In the genomic region with DNA sequence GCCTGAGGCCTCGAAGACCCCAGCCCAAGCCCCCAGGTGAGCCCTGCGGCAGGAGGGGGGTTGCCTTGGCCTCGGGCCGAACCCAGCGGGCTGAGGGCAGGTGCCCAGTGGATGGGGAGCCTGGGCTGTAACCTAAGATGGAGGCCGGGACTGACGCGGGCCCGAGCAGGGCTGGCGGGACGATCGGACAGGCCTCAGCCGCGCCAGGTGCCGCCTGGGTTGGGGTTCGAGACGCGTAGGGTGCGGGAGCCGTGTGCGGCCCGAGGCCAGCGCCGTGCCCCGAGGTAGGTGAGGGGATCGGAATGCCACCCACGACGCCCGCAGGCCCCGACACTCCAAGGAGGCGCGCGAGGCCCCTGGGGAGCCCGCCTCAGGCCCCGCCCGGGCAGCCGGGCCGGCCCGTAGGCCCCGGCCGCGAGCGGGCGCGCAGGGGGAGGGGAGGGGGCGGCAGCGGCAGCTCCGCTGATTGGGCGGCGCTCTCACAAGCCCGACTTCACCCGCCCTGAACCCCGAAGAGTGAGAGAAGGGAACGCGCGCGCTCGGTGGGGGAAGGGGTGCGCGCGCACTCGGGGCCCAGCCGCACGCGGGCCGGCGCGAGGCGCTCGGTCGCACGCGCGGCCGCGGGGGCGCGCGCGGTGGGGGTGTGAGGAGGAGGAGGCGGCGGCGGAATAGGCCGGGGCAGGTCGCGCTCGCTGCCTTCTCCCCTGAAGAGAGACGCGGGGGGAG, we compare ENCODE assay signal across 2 cellular contexts.
A peak's percentile ranks its signal among the peaks of the same experiment; 100 is the strongest.
TF ChIP-seq lines count a peak whose summit lies in the region.

A gene with protein sequence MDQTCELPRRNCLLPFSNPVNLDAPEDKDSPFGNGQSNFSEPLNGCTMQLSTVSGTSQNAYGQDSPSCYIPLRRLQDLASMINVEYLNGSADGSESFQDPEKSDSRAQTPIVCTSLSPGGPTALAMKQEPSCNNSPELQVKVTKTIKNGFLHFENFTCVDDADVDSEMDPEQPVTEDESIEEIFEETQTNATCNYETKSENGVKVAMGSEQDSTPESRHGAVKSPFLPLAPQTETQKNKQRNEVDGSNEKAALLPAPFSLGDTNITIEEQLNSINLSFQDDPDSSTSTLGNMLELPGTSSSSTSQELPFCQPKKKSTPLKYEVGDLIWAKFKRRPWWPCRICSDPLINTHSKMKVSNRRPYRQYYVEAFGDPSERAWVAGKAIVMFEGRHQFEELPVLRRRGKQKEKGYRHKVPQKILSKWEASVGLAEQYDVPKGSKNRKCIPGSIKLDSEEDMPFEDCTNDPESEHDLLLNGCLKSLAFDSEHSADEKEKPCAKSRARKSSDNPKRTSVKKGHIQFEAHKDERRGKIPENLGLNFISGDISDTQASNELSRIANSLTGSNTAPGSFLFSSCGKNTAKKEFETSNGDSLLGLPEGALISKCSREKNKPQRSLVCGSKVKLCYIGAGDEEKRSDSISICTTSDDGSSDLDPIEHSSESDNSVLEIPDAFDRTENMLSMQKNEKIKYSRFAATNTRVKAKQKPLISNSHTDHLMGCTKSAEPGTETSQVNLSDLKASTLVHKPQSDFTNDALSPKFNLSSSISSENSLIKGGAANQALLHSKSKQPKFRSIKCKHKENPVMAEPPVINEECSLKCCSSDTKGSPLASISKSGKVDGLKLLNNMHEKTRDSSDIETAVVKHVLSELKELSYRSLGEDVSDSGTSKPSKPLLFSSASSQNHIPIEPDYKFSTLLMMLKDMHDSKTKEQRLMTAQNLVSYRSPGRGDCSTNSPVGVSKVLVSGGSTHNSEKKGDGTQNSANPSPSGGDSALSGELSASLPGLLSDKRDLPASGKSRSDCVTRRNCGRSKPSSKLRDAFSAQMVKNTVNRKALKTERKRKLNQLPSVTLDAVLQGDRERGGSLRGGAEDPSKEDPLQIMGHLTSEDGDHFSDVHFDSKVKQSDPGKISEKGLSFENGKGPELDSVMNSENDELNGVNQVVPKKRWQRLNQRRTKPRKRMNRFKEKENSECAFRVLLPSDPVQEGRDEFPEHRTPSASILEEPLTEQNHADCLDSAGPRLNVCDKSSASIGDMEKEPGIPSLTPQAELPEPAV (N-terminal part only) (plus strand): TSS at position 655 of the 726 bp plus-strand sequence. CDS start 1,331 bp downstream, outside the sequence.

TF ChIP-seq in HEK293, 187 proteins besides CTCF, POLR2A, EP300 and RAD21 (continued from another document):
- TF ChIP-seq, protein P1, sequence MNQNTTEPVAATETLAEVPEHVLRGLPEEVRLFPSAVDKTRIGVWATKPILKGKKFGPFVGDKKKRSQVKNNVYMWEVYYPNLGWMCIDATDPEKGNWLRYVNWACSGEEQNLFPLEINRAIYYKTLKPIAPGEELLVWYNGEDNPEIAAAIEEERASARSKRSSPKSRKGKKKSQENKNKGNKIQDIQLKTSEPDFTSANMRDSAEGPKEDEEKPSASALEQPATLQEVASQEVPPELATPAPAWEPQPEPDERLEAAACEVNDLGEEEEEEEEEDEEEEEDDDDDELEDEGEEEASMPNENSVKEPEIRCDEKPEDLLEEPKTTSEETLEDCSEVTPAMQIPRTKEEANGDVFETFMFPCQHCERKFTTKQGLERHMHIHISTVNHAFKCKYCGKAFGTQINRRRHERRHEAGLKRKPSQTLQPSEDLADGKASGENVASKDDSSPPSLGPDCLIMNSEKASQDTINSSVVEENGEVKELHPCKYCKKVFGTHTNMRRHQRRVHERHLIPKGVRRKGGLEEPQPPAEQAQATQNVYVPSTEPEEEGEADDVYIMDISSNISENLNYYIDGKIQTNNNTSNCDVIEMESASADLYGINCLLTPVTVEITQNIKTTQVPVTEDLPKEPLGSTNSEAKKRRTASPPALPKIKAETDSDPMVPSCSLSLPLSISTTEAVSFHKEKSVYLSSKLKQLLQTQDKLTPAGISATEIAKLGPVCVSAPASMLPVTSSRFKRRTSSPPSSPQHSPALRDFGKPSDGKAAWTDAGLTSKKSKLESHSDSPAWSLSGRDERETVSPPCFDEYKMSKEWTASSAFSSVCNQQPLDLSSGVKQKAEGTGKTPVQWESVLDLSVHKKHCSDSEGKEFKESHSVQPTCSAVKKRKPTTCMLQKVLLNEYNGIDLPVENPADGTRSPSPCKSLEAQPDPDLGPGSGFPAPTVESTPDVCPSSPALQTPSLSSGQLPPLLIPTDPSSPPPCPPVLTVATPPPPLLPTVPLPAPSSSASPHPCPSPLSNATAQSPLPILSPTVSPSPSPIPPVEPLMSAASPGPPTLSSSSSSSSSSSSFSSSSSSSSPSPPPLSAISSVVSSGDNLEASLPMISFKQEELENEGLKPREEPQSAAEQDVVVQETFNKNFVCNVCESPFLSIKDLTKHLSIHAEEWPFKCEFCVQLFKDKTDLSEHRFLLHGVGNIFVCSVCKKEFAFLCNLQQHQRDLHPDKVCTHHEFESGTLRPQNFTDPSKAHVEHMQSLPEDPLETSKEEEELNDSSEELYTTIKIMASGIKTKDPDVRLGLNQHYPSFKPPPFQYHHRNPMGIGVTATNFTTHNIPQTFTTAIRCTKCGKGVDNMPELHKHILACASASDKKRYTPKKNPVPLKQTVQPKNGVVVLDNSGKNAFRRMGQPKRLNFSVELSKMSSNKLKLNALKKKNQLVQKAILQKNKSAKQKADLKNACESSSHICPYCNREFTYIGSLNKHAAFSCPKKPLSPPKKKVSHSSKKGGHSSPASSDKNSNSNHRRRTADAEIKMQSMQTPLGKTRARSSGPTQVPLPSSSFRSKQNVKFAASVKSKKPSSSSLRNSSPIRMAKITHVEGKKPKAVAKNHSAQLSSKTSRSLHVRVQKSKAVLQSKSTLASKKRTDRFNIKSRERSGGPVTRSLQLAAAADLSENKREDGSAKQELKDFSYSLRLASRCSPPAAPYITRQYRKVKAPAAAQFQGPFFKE (tag by site-specific recombination; IDR thresholded peaks at IDR 0.05; ENCODE audit: borderline replicate concordance), result no peak
- TF ChIP-seq KLF8 (tag by site-specific recombination; IDR thresholded peaks at IDR 0.05), result no peak
TF ChIP-seq in HEK293: peak in this region for 9.

TF ChIP-seq in WTC11, 78 proteins besides CTCF, POLR2A, EP300 and RAD21 (continued from another document and continues in another):
- TF ChIP-seq, protein P2, sequence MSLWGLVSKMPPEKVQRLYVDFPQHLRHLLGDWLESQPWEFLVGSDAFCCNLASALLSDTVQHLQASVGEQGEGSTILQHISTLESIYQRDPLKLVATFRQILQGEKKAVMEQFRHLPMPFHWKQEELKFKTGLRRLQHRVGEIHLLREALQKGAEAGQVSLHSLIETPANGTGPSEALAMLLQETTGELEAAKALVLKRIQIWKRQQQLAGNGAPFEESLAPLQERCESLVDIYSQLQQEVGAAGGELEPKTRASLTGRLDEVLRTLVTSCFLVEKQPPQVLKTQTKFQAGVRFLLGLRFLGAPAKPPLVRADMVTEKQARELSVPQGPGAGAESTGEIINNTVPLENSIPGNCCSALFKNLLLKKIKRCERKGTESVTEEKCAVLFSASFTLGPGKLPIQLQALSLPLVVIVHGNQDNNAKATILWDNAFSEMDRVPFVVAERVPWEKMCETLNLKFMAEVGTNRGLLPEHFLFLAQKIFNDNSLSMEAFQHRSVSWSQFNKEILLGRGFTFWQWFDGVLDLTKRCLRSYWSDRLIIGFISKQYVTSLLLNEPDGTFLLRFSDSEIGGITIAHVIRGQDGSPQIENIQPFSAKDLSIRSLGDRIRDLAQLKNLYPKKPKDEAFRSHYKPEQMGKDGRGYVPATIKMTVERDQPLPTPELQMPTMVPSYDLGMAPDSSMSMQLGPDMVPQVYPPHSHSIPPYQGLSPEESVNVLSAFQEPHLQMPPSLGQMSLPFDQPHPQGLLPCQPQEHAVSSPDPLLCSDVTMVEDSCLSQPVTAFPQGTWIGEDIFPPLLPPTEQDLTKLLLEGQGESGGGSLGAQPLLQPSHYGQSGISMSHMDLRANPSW (CRISPR knock-in tag; conservative IDR thresholded peaks at IDR 0.05; ENCODE audit: low read depth), result 0 out of 2 replicates have a peak, but pooled peaks have one; percentile 15
- no peak for TF ChIP-seq NR2C2 (CRISPR knock-in tag; IDR thresholded peaks at IDR 0.05)
- no peak for TF ChIP-seq GRHL2 (CRISPR knock-in tag; IDR thresholded peaks at IDR 0.05; ENCODE audit: insufficient replicate concordance, severe bottlenecking)
- no peak for TF ChIP-seq RELA (CRISPR knock-in tag; IDR thresholded peaks at IDR 0.05; ENCODE audit: borderline replicate concordance)
- TF ChIP-seq, protein P3, sequence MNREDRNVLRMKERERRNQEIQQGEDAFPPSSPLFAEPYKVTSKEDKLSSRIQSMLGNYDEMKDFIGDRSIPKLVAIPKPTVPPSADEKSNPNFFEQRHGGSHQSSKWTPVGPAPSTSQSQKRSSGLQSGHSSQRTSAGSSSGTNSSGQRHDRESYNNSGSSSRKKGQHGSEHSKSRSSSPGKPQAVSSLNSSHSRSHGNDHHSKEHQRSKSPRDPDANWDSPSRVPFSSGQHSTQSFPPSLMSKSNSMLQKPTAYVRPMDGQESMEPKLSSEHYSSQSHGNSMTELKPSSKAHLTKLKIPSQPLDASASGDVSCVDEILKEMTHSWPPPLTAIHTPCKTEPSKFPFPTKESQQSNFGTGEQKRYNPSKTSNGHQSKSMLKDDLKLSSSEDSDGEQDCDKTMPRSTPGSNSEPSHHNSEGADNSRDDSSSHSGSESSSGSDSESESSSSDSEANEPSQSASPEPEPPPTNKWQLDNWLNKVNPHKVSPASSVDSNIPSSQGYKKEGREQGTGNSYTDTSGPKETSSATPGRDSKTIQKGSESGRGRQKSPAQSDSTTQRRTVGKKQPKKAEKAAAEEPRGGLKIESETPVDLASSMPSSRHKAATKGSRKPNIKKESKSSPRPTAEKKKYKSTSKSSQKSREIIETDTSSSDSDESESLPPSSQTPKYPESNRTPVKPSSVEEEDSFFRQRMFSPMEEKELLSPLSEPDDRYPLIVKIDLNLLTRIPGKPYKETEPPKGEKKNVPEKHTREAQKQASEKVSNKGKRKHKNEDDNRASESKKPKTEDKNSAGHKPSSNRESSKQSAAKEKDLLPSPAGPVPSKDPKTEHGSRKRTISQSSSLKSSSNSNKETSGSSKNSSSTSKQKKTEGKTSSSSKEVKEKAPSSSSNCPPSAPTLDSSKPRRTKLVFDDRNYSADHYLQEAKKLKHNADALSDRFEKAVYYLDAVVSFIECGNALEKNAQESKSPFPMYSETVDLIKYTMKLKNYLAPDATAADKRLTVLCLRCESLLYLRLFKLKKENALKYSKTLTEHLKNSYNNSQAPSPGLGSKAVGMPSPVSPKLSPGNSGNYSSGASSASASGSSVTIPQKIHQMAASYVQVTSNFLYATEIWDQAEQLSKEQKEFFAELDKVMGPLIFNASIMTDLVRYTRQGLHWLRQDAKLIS (CRISPR knock-in tag; IDR thresholded peaks at IDR 0.05; ENCODE audit: borderline replicate concordance), result no peak
- TF ChIP-seq, protein P4, sequence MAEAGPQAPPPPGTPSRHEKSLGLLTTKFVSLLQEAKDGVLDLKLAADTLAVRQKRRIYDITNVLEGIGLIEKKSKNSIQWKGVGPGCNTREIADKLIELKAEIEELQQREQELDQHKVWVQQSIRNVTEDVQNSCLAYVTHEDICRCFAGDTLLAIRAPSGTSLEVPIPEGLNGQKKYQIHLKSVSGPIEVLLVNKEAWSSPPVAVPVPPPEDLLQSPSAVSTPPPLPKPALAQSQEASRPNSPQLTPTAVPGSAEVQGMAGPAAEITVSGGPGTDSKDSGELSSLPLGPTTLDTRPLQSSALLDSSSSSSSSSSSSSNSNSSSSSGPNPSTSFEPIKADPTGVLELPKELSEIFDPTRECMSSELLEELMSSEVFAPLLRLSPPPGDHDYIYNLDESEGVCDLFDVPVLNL (CRISPR knock-in tag; IDR thresholded peaks at IDR 0.05; ENCODE audit: borderline replicate concordance, low read depth), result peak; percentile 64; the same call in 1 of the 2 replicates
- TF ChIP-seq FOXK1 (CRISPR knock-in tag; IDR thresholded peaks at IDR 0.05), result 0 out of 2 replicates have a peak, but pooled peaks have one; percentile 29
- peak; percentile 78 for TF ChIP-seq ZNF232 (CRISPR knock-in tag; IDR thresholded peaks at IDR 0.05)
- no peak for TF ChIP-seq GTF2I (CRISPR knock-in tag; conservative IDR thresholded peaks at IDR 0.05)
- TF ChIP-seq, protein P5, sequence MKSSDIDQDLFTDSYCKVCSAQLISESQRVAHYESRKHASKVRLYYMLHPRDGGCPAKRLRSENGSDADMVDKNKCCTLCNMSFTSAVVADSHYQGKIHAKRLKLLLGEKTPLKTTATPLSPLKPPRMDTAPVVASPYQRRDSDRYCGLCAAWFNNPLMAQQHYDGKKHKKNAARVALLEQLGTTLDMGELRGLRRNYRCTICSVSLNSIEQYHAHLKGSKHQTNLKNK (CRISPR knock-in tag; IDR thresholded peaks at IDR 0.05), result no peak
- TF ChIP-seq, protein P6, sequence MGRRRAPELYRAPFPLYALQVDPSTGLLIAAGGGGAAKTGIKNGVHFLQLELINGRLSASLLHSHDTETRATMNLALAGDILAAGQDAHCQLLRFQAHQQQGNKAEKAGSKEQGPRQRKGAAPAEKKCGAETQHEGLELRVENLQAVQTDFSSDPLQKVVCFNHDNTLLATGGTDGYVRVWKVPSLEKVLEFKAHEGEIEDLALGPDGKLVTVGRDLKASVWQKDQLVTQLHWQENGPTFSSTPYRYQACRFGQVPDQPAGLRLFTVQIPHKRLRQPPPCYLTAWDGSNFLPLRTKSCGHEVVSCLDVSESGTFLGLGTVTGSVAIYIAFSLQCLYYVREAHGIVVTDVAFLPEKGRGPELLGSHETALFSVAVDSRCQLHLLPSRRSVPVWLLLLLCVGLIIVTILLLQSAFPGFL (CRISPR knock-in tag; IDR thresholded peaks at IDR 0.05; ENCODE audit: borderline replicate concordance), result no peak
- TF ChIP-seq IRF2 (CRISPR knock-in tag; IDR thresholded peaks at IDR 0.05; ENCODE audit: borderline replicate concordance, low read depth), result no peak
- TF ChIP-seq ZNF263 (CRISPR knock-in tag; IDR thresholded peaks at IDR 0.05; ENCODE audit: low read depth), result no peak
- TF ChIP-seq, protein P7, sequence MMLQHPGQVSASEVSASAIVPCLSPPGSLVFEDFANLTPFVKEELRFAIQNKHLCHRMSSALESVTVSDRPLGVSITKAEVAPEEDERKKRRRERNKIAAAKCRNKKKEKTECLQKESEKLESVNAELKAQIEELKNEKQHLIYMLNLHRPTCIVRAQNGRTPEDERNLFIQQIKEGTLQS (CRISPR knock-in tag; conservative IDR thresholded peaks at IDR 0.05), result no peak
- TF ChIP-seq, protein P8, sequence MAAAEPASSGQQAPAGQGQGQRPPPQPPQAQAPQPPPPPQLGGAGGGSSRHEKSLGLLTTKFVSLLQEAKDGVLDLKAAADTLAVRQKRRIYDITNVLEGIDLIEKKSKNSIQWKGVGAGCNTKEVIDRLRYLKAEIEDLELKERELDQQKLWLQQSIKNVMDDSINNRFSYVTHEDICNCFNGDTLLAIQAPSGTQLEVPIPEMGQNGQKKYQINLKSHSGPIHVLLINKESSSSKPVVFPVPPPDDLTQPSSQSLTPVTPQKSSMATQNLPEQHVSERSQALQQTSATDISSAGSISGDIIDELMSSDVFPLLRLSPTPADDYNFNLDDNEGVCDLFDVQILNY (CRISPR knock-in tag; IDR thresholded peaks at IDR 0.05), result no peak
- TF ChIP-seq FOXJ3 (CRISPR knock-in tag; IDR thresholded peaks at IDR 0.05; ENCODE audit: borderline replicate concordance), result no peak
- TF ChIP-seq, protein P9, sequence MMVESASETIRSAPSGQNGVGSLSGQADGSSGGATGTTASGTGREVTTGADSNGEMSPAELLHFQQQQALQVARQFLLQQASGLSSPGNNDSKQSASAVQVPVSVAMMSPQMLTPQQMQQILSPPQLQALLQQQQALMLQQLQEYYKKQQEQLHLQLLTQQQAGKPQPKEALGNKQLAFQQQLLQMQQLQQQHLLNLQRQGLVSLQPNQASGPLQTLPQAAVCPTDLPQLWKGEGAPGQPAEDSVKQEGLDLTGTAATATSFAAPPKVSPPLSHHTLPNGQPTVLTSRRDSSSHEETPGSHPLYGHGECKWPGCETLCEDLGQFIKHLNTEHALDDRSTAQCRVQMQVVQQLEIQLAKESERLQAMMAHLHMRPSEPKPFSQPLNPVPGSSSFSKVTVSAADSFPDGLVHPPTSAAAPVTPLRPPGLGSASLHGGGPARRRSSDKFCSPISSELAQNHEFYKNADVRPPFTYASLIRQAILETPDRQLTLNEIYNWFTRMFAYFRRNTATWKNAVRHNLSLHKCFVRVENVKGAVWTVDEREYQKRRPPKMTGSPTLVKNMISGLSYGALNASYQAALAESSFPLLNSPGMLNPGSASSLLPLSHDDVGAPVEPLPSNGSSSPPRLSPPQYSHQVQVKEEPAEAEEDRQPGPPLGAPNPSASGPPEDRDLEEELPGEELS (CRISPR knock-in tag; IDR thresholded peaks at IDR 0.05), result no peak
- peak; percentile 18; the same call in 1 of the 2 replicates for TF ChIP-seq NFYB (CRISPR knock-in tag; conservative IDR thresholded peaks at IDR 0.05; ENCODE audit: low read depth)
